Comparison of ENCODE assay signal across 8 cellular contexts in genomic region chr5:173592050-173592669, GRCh38. TPM values are rescaled to one million over a fixed set of nuclear protein-coding genes. Genes with fewer than 3 reads are reported as not detected.
DNase-seq lines count a peak whose midpoint lies in the region; ATAC-seq and TF ChIP-seq lines count a peak whose summit lies in the region.

No MANE protein-coding gene starts in this region.

- no peaks in the 10 kb centered on the region for H3K36me3 ChIP-seq in PC-9 (ENCODE audit: low read depth)

- H2AFZ ChIP-seq in PC-9, result no peak overlapping the region

- H3K27me3 ChIP-seq in PC-9 (ENCODE audit: insufficient read depth, low read depth), result no peaks in the 10 kb centered on the region

- BruUV-seq in PC-9 (replicated peaks; lab: Mats Ljungman, UMichigan), result no TSS peak

- no peaks in the 10 kb centered on the region for H3K9me2 ChIP-seq in PC-9 (ENCODE audit: insufficient read depth)

- no peaks in the 10 kb centered on the region for H4K20me1 ChIP-seq in PC-9 (ENCODE audit: insufficient read depth)

- H3K4me3 ChIP-seq in PC-9 (no peak overlapping the region), fibroblast of pulmonary artery (replicated peaks; ENCODE audit: low read depth, low read length) (no peak overlapping the region)

- TF ChIP-seq CTCF in PC-9 (conservative IDR thresholded peaks at IDR 0.05) (peak; percentile 87), fibroblast of pulmonary artery (IDR thresholded peaks at IDR 0.05; ENCODE audit: low read length, missing control alignments) (peak; percentile 41)

- DNase-seq in ACHN (peak; percentile 9), DMS53 treated with DMSO at 0.1 percent for 48 hours (lab: John Stamatoyannopoulos, UW; ENCODE audit: unreplicated experiment) (peak; percentile 24), PC-9 (peak in 1 of 2 experiments; percentile 9), fibroblast of pulmonary artery (ENCODE audit: low read depth) (no peak), ecto neural progenitor cell (ENCODE audit: low spot score) (no peak), activated gamma-delta T cell (lab: John Stamatoyannopoulos, UW) (no peak)

- POLR2A ChIA-PET in PC-9 (lab: Charles Lee; ENCODE audit: unreplicated experiment), result no interaction called here

- in situ Hi-C loops in ACHN (cut with HindIII; ENCODE audit: low pct_ligation_motif_present, low pct_unique_long_range_greater_than_20kb, low sequenced_read_pairs), result no loop called here

- no peaks in the 10 kb centered on the region for H3K79me2 ChIP-seq in PC-9 (ENCODE audit: low read depth)

- H3K27ac ChIP-seq in PC-9, result no peak overlapping the region

- no peak for ATAC-seq in GM19351 (IDR thresholded peaks at IDR 0.05; ENCODE audit: unreplicated experiment)
- ATAC-seq in HG03280 (IDR thresholded peaks at IDR 0.05; ENCODE audit: unreplicated experiment), result no peak

- intact Hi-C loops in PC-9 (cut with micrococcal nuclease; ENCODE audit: unreplicated experiment), result no loop called here

- no peaks in the 10 kb centered on the region for H3F3A ChIP-seq in PC-9 (ENCODE audit: insufficient read depth, low read depth)

- no peak overlapping the region for H3K4me2 ChIP-seq in PC-9

- peaks cover 28% of the 10 kb centered on the region for H3K9me3 ChIP-seq in PC-9 (ENCODE audit: insufficient read depth, low read depth)

- CTCF ChIA-PET in PC-9 (lab: Charles Lee), result no interaction called here

- no peaks in the 10 kb centered on the region for H3K4me1 ChIP-seq in PC-9 (replicated peaks; ENCODE audit: insufficient read depth)

RNA-seq across cellular contexts. Expression of gene BOD1, which starts 24.3 kb away (rescaled TPM):
- 62.2 and 73.2 TPM in 2 replicates for total RNA-seq in PC-9 (2021)

Comparison
In these comparisons a context has a peak if more than half of its experiments do, and no peak if none do; other contexts are left out.
1. DNase-seq: peak in ACHN (single experiment) and DMS53 treated with DMSO at 0.1 percent for 48 hours (single experiment); none in fibroblast of pulmonary artery (single experiment), ecto neural progenitor cell (single experiment) and activated gamma-delta T cell (single experiment).